Comparison of ENCODE assay signal across 8 cellular contexts in genomic region chr4:186724861-186725419, GRCh38. TPM values are rescaled to one million over a fixed set of nuclear protein-coding genes. Genes with fewer than 3 reads are reported as not detected.
DNase-seq lines count a peak whose midpoint lies in the region; ATAC-seq, FAIRE-seq and TF ChIP-seq lines count a peak whose summit lies in the region.

No MANE protein-coding gene starts in this region.

- in situ Hi-C loops in Caki2 (cut with HindIII; ENCODE audit: low pct_unique_long_range_greater_than_20kb, low sequenced_read_pairs), result no loop called here

- H3K36me3 ChIP-seq in endothelial cell of umbilical vein (ENCODE audit: control insufficient read depth in 2 of 2, extremely low read depth in 1 of 2, insufficient read depth in 2 of 2, low read length in 2 of 2), result no peaks in the 10 kb centered on the region
- H3K36me3 ChIP-seq in neuron (ENCODE audit: insufficient read depth, low read length), result no peaks in the 10 kb centered on the region

- H3K27me3 ChIP-seq in endothelial cell of umbilical vein (ENCODE audit: control insufficient read depth in 2 of 2, insufficient read depth in 2 of 2, low read length in 2 of 2) (peaks cover 37 to 63% of the 10 kb centered on the region in 2 experiments), neuron (ENCODE audit: insufficient read depth, low read length) (no peaks in the 10 kb centered on the region)

- H4K20me1 ChIP-seq in endothelial cell of umbilical vein (replicated peaks; ENCODE audit: control insufficient read depth, extremely low read depth, insufficient read depth, low read length), result no peaks in the 10 kb centered on the region

- TF ChIP-seq CTCF in endothelial cell of umbilical vein (IDR thresholded peaks at IDR 0.05; ENCODE audit: extremely low read depth in 1 of 2, insufficient read depth in 1 of 2, low read depth in 1 of 2, low read length in 2 of 2), result no peak

- CTCF ChIA-PET in endothelial cell of umbilical vein (lab: Charles Lee), result interaction anchor here (1.0 to 1.5 kb wide), 2 partner anchors 175 to 212 kb away, joined by 3 to 4 read pairs; no protein-coding TSS in a partner anchor

- no peaks in the 10 kb centered on the region for H3K9me1 ChIP-seq in endothelial cell of umbilical vein (replicated peaks; ENCODE audit: control insufficient read depth, extremely low read depth, insufficient read depth, low read length)

- ATAC-seq in GM18868 (IDR thresholded peaks at IDR 0.05; ENCODE audit: unreplicated experiment), result no peak

- H3K4me2 ChIP-seq in endothelial cell of umbilical vein (ENCODE audit: insufficient read depth, low read length), result peak overlapping the region; percentile 75

- FAIRE-seq in endothelial cell of umbilical vein (lab: Jason Lieb, UNC) (no peak), urothelium cell line (lab: Jason Lieb, UNC) (no peak)

- intact Hi-C loops in endothelial cell of umbilical vein (cut with micrococcal nuclease), result loop anchor here (10.0 kb wide), 1 partner anchor 360 kb away; no protein-coding TSS in a partner anchor

- peak; percentile 70 for DNase-seq in Caki2 (ENCODE audit: low read depth)
- DNase-seq in M059J (ENCODE audit: low read depth), result peak; percentile 55
- DNase-seq in endothelial cell of umbilical vein (ENCODE audit: low read depth, low spot score), result peak; percentile 25
- no peak for DNase-seq in OCI-M2 (lab: John Stamatoyannopoulos, UW; ENCODE audit: unreplicated experiment)
- no peak for DNase-seq in activated CD4-positive, alpha-beta T cell treated with anti-CD3 and anti-CD28 coated beads, Interleukin-2, amount 50 U/mL, for 48 hours
- DNase-seq in urothelium cell line (ENCODE audit: low spot score), result no peak

- H3K9me3 ChIP-seq in endothelial cell of umbilical vein (replicated peaks; ENCODE audit: control insufficient read depth, insufficient read depth, low read length), result no peaks in the 10 kb centered on the region
- H3K9me3 ChIP-seq in neuron (ENCODE audit: low read length), result peaks cover 4% of the 10 kb centered on the region

- no peak for TF ChIP-seq POLR2A in endothelial cell of umbilical vein (IDR thresholded peaks at IDR 0.05; ENCODE audit: low read depth, low read length)

- H3K9ac ChIP-seq in endothelial cell of umbilical vein (replicated peaks; ENCODE audit: extremely low read depth, insufficient read depth, low read length), result peak overlapping the region; percentile 19

- no TSS peak for BruUV-seq in endothelial cell of umbilical vein (replicated peaks; lab: Mats Ljungman, UMichigan)

- dilution Hi-C loops in endothelial cell of umbilical vein (cut with MboI; ENCODE audit: extremely low pct_ligation_motif_present, low sequenced_read_pairs), result no loop called here

- no peak overlapping the region for H3K27ac ChIP-seq in endothelial cell of umbilical vein (ENCODE audit: insufficient read depth, low read depth, low read length)

- peak overlapping the region in 2 of 3 experiments; percentile 59 to 61 for H3K4me3 ChIP-seq in endothelial cell of umbilical vein (replicated peaks in 1 of 3; ENCODE audit: insufficient read depth in 1 of 3, low read depth in 1 of 3, low read length in 3 of 3)
- H3K4me3 ChIP-seq in neuron (ENCODE audit: low read length), result peak overlapping the region; percentile 65

- POLR2A ChIA-PET in endothelial cell of umbilical vein (lab: Charles Lee), result no interaction called here

- peaks cover 32% of the 10 kb centered on the region for H3K4me1 ChIP-seq in endothelial cell of umbilical vein (ENCODE audit: control insufficient read depth, extremely low read depth, insufficient read depth, low read length)
- H3K4me1 ChIP-seq in neuron (ENCODE audit: insufficient read depth, low read length), result peaks cover 24% of the 10 kb centered on the region

- H3K79me2 ChIP-seq in endothelial cell of umbilical vein (ENCODE audit: control insufficient read depth, insufficient read depth, low read length), result no peaks in the 10 kb centered on the region

- H2AFZ ChIP-seq in endothelial cell of umbilical vein (ENCODE audit: low read depth, low read length) (peak overlapping the region; percentile 94), neuron (ENCODE audit: low read depth, low read length) (peak overlapping the region; percentile 85)

TF ChIP-seq in endothelial cell of umbilical vein, 7 proteins besides CTCF, POLR2A, EP300 and RAD21:
- no peak for TF ChIP-seq FOS (IDR thresholded peaks at IDR 0.05; ENCODE audit: borderline replicate concordance, insufficient read depth, low read length)
- TF ChIP-seq MYC (IDR thresholded peaks at IDR 0.05; ENCODE audit: low read depth, low read length), result no peak
TF ChIP-seq in endothelial cell of umbilical vein: peak in this region for 0.

RNA-seq across cellular contexts. Expression of gene FAT1, which starts 1.3 kb away (rescaled TPM):
- 107 and 110 TPM in 2 replicates for total RNA-seq in Caki2 (2014; rRNA removed; shearing (Covaris generic); ENCODE audit: low replicate concordance)
- total RNA-seq in M059J (2014; rRNA removed; shearing (Covaris generic)), result 67.0 and 112 TPM in 2 replicates
- total RNA-seq in endothelial cell of umbilical vein, result 8.6 and 9.2 TPM in 2 replicates
- 9.8 and 10.4 TPM in 2 replicates for polyA plus RNA-seq in endothelial cell of umbilical vein
- 8.7 and 9.1 TPM in 2 replicates for polyA plus RNA-seq in endothelial cell of umbilical vein (2011; cell fraction: cytosol; rRNA removed)
- polyA plus RNA-seq in endothelial cell of umbilical vein (2011; cell fraction: nucleus; rRNA removed), result 18.6 and 25.1 TPM in 2 replicates
- polyA plus RNA-seq in endothelial cell of umbilical vein (2012), result 6.4 and 6.9 TPM in 2 replicates
- polyA minus RNA-seq in endothelial cell of umbilical vein, result 105 and 107 TPM in 2 replicates
- polyA minus RNA-seq in endothelial cell of umbilical vein (2011; cell fraction: cytosol; rRNA and poly(A)+ RNA removed), result 75.8 TPM
- 55.9 and 66.5 TPM in 2 replicates for polyA minus RNA-seq in endothelial cell of umbilical vein (2011; cell fraction: nucleus; rRNA and poly(A)+ RNA removed)

Comparison
In these comparisons a context has a peak if more than half of its experiments do, and no peak if none do; other contexts are left out.
1. DNase-seq: peak in Caki2 (single experiment), M059J (single experiment) and endothelial cell of umbilical vein (single experiment); none in OCI-M2 (single experiment), activated CD4-positive, alpha-beta T cell treated with anti-CD3 and anti-CD28 coated beads, Interleukin-2, amount 50 U/mL, for 48 hours (0 of 2) and urothelium cell line (single experiment).